ENCODE assay signal across 24 cellular contexts in genomic region chr6:38138374-38138773, GRCh38.
"Had no signal": no experiment of that assay in that cellular context is flagged by ENCODE, and none has a peak within 500 bp of the region (broad histone marks: within the 10 kb centered on the region; RNA-seq: fewer than 3 reads in every experiment).

No MANE protein-coding gene starts in this region.

- H3K27ac ChIP-seq: adrenal gland, ascending aorta, tibial artery had no signal

- H3K27me3 ChIP-seq: adrenal gland, ascending aorta, tibial artery had no signal

- H3K27me3 Mint-ChIP-seq: activated CD4-positive, alpha-beta T cell treated with anti-CD3 and anti-CD28 coated beads for 36 hours; activated naive CD8-positive, alpha-beta T cell; central memory CD8-positive, alpha-beta T cell; naive B cell; stimulated activated naive CD8-positive, alpha-beta T cell treated with anti-CD3 and anti-CD28 coated beads, Interleukin-15, amount 100 ng/mL, for 72 hours had no signal

- H3K9me3 Mint-ChIP-seq: activated T-cell treated with anti-CD3 and anti-CD28 coated beads, Interleukin-2, amount 50 U/mL, for 4 hours; activated T-helper 2 cell treated with anti-CD3 and anti-CD28 coated beads, Interferon-gamma antibody, Interleukin-2, Interleukin-4, amounts not matched to agents 10 μg/mL and 5 μg/mL and 100 μg/mL, durations not matched to agents 14 hours and 24 hours and 36 hours; central memory CD8-positive, alpha-beta T cell; naive B cell; neural crest cell; stimulated activated effector memory CD8-positive, alpha-beta T cell treated with anti-CD3 and anti-CD28 coated beads, Interleukin-12 subunit alpha, Interleukin-12 subunit beta, amount 100 ng/mL, for 72 hours; stimulated activated naive CD8-positive, alpha-beta T cell treated with anti-CD3 and anti-CD28 coated beads, Interleukin-15, amount 100 ng/mL, for 72 hours had no signal

- H3K4me1 ChIP-seq: adrenal gland, ascending aorta had no signal

- H3K27ac Mint-ChIP-seq: activated CD4-positive, alpha-beta T cell treated with anti-CD3 and anti-CD28 coated beads for 36 hours; activated naive CD8-positive, alpha-beta T cell; activated T-helper 2 cell treated with anti-CD3 and anti-CD28 coated beads, Interferon-gamma antibody, Interleukin-2, Interleukin-4, amounts not matched to agents 10 μg/mL and 5 μg/mL and 100 μg/mL, durations not matched to agents 14 hours and 24 hours and 36 hours; stimulated activated naive CD8-positive, alpha-beta T cell treated with anti-CD3 and anti-CD28 coated beads, Interleukin-15, amount 100 ng/mL, for 72 hours had no signal

- ATAC-seq: activated CD4-positive, alpha-beta T cell treated with anti-CD3 and anti-CD28 coated beads for 36 hours; activated T-cell treated with anti-CD3 and anti-CD28 coated beads, Interleukin-2, amount 50 U/mL, for 4 hours; esophagus mucosa; sciatic nerve; stimulated activated effector memory CD8-positive, alpha-beta T cell treated with anti-CD3 and anti-CD28 coated beads, Interleukin-12 subunit alpha, Interleukin-12 subunit beta, amount 100 ng/mL, for 72 hours; stimulated activated naive CD8-positive, alpha-beta T cell treated with anti-CD3 and anti-CD28 coated beads, Interleukin-15, amount 100 ng/mL, for 72 hours had no signal

- H3K4me3 Mint-ChIP-seq: activated CD4-positive, alpha-beta T cell treated with anti-CD3 and anti-CD28 coated beads for 36 hours; activated naive CD8-positive, alpha-beta T cell; activated T-cell treated with anti-CD3 and anti-CD28 coated beads, Interleukin-2, amount 50 U/mL, for 4 hours; central memory CD8-positive, alpha-beta T cell; stimulated activated effector memory CD8-positive, alpha-beta T cell treated with anti-CD3 and anti-CD28 coated beads, Interleukin-12 subunit alpha, Interleukin-12 subunit beta, amount 100 ng/mL, for 72 hours; stimulated activated naive CD8-positive, alpha-beta T cell treated with anti-CD3 and anti-CD28 coated beads, Interleukin-15, amount 100 ng/mL, for 72 hours had no signal

- H3K9me3 ChIP-seq: adrenal gland, ascending aorta, tibial artery had no signal

- H3K4me3 ChIP-seq: adrenal gland, ascending aorta, tibial artery had no signal

- DNase-seq: activated CD4-positive, alpha-beta T cell treated with anti-CD3 and anti-CD28 coated beads for 36 hours; activated CD4-positive, alpha-beta T cell treated with anti-CD3 and anti-CD28 coated beads, Interleukin-2, amount 50 U/mL, for 4 hours; activated CD8-positive, alpha-beta memory T cell treated with anti-CD3 and anti-CD28 coated beads for 24 hours; activated CD8-positive, alpha-beta memory T cell treated with anti-CD3 and anti-CD28 coated beads, Interleukin-2, amount 50 U/mL, for 4 hours; activated naive CD4-positive, alpha-beta T cell; activated T-cell treated with anti-CD3 and anti-CD28 coated beads, Interleukin-2, amount 50 U/mL, for 4 hours; adrenal gland; effector memory CD4-positive, alpha-beta T cell; foreskin melanocyte; hippocampal formation; naive B cell; small intestine; stimulated activated CD4-positive, alpha-beta T cell treated with anti-CD3 and anti-CD28 coated beads, Interleukin-2, amount 100 ng/mL, for 24 hours; stimulated activated naive CD8-positive, alpha-beta T cell treated with anti-CD3 and anti-CD28 coated beads, Interleukin-15, amount 100 ng/mL, for 72 hours; T-helper 1 cell; tibial artery had no signal

- H3K36me3 ChIP-seq: adrenal gland, ascending aorta, tibial artery had no signal
